11 cellular contexts compared by ENCODE assay signal in genomic region chr1:34792868-34793727, GRCh38. TPM values are rescaled to one million over a fixed set of nuclear protein-coding genes. Genes with fewer than 3 reads are reported as not detected.
DNase-seq lines count a peak whose midpoint lies in the region; ATAC-seq and TF ChIP-seq lines count a peak whose summit lies in the region.
"Had no signal": no experiment of that assay in that cellular context is flagged by ENCODE, and none has a peak within 500 bp of the region (broad histone marks: within the 10 kb centered on the region; RNA-seq: fewer than 3 reads in every experiment).

TSS of gene GJA4 (plus strand) at chr1:34792999. CDS start at chr1:34794214, 1,215 bp downstream.

- H3K36me3 Mint-ChIP-seq in activated T-cell treated with anti-CD3 and anti-CD28 coated beads, Interleukin-2, amount 50 U/mL, for 4 hours (ENCODE audit: insufficient read depth) = peaks cover 3% of the 10 kb centered on the region
- H3K36me3 Mint-ChIP-seq in naive B cell = no peaks in the 10 kb centered on the region

- H3K27me3 Mint-ChIP-seq in activated T-cell treated with anti-CD3 and anti-CD28 coated beads, Interleukin-2, amount 50 U/mL, for 4 hours (ENCODE audit: low read depth) = peaks cover 41% of the 10 kb centered on the region
- peaks cover 33 to 48% (median 44%) of the 10 kb centered on the region in 3 donors for H3K27me3 Mint-ChIP-seq in naive B cell

- TF ChIP-seq EP300 in gastroesophageal sphincter (IDR thresholded peaks at IDR 0.05) = no peak
- TF ChIP-seq EP300 in tibial nerve (IDR thresholded peaks at IDR 0.05) = peak in 1 of 2 donors; percentile 51

- WGBS in gastroesophageal sphincter (ENCODE audit: low coverage in 1 of 2), 2 donors = 24% methylated on average over 6 of the region's 45 CpGs; no CpG with 5 or more reads in 1 of the 2 donors
- 14 to 20% methylated on average over 18 to 31 of the region's 45 CpGs for WGBS in tibial nerve, 2 donors

- H3K27ac Mint-ChIP-seq in naive B cell = peak within 1 kb of the TSS in 1 of 6 donors; percentile 74
- H3K27ac Mint-ChIP-seq: activated CD4-positive, alpha-beta memory T cell treated with anti-CD3 and anti-CD28 coated beads for 36 hours had no signal

- H3K9me3 ChIP-seq in gastroesophageal sphincter = peaks cover 0 to 5% (median 0%) of the 10 kb centered on the region in 3 donors
- H3K9me3 ChIP-seq in tibial nerve = peaks cover 0 to 3% (median 0%) of the 10 kb centered on the region in 4 donors

- TF ChIP-seq CTCF in gastroesophageal sphincter (IDR thresholded peaks at IDR 0.05) (no peak), tibial nerve (IDR thresholded peaks at IDR 0.05) (no peak)

- H3K27me3 ChIP-seq in gastroesophageal sphincter = peaks cover 44% of the 10 kb centered on the region
- peaks cover 0 to 10% of the 10 kb centered on the region in 2 donors for H3K27me3 ChIP-seq in tibial nerve

- no peaks in the 10 kb centered on the region for H3K9me3 Mint-ChIP-seq in activated T-cell treated with anti-CD3 and anti-CD28 coated beads, Interleukin-2, amount 50 U/mL, for 4 hours
- no peaks in the 10 kb centered on the region for H3K9me3 Mint-ChIP-seq in naive B cell
- H3K9me3 Mint-ChIP-seq: activated CD4-positive, alpha-beta memory T cell treated with anti-CD3 and anti-CD28 coated beads for 36 hours had no signal

- H3K27ac ChIP-seq in gastroesophageal sphincter (peak within 1 kb of the TSS in 2 of 4 donors; percentile 48 to 62), tibial nerve (peak within 1 kb of the TSS in 2 of 4 donors; percentile 67 to 72)

- H3K36me3 ChIP-seq in gastroesophageal sphincter = peaks cover 0 to 35% of the 10 kb centered on the region in 2 donors
- H3K36me3 ChIP-seq in tibial nerve = peaks cover 0 to 42% (median 0%) of the 10 kb centered on the region in 3 donors

- peak; percentile 9 to 30 for ATAC-seq in activated T-cell treated with anti-CD3 and anti-CD28 coated beads, Interleukin-2, amount 50 U/mL, for 4 hours
- ATAC-seq in gastroesophageal sphincter (no peak), naive B cell (ENCODE audit: low read depth in 2 of 2) (no peak), GM19023 (IDR thresholded peaks at IDR 0.05; ENCODE audit: unreplicated experiment) (no peak), HG03095 (IDR thresholded peaks at IDR 0.05; ENCODE audit: unreplicated experiment) (no peak)
- ATAC-seq: HCT116 had no signal

- DNase-seq in activated T-cell treated with anti-CD3 and anti-CD28 coated beads, Interleukin-2, amount 50 U/mL, for 4 hours = no peak
- no peak for DNase-seq in activated T-cell treated with anti-CD3 and anti-CD28 coated beads, Interleukin-2, amount 50 U/mL, for 48 hours
- DNase-seq in naive B cell (no peak), tibial nerve (ENCODE audit: low spot score in 2 of 2) (no peak), NCI-H2107 treated with DMSO at 0.1 percent for 48 hours (lab: John Stamatoyannopoulos, UW; ENCODE audit: unreplicated experiment) (no peak)
- DNase-seq: activated CD4-positive, alpha-beta memory T cell treated with anti-CD3 and anti-CD28 coated beads for 36 hours; KG1 had no signal

- peak within 1 kb of the TSS; percentile 8 to 49 for H3K4me3 ChIP-seq in gastroesophageal sphincter
- H3K4me3 ChIP-seq in tibial nerve = peak within 1 kb of the TSS; percentile 18 to 48 (median 30)

- no peak for TF ChIP-seq POLR2A in gastroesophageal sphincter (IDR thresholded peaks at IDR 0.05)
- no peak for TF ChIP-seq POLR2A in tibial nerve (IDR thresholded peaks at IDR 0.05)

- H3K4me1 ChIP-seq in gastroesophageal sphincter (peaks cover 0 to 13% (median 0%) of the 10 kb centered on the region in 3 donors), tibial nerve (peaks cover 0 to 16% (median 0%) of the 10 kb centered on the region in 4 donors)

- H3K4me3 Mint-ChIP-seq in activated T-cell treated with anti-CD3 and anti-CD28 coated beads, Interleukin-2, amount 50 U/mL, for 4 hours = peak within 1 kb of the TSS; percentile 30
- peak within 1 kb of the TSS; percentile 28 to 81 (median 68) for H3K4me3 Mint-ChIP-seq in naive B cell
- H3K4me3 Mint-ChIP-seq: activated CD4-positive, alpha-beta memory T cell treated with anti-CD3 and anti-CD28 coated beads for 36 hours had no signal

- H3K4me1 Mint-ChIP-seq in activated T-cell treated with anti-CD3 and anti-CD28 coated beads, Interleukin-2, amount 50 U/mL, for 4 hours (ENCODE audit: low read depth) = peaks cover 5% of the 10 kb centered on the region
- H3K4me1 Mint-ChIP-seq in naive B cell = peaks cover 8 to 15% (median 13%) of the 10 kb centered on the region in 3 donors

RNA-seq across cellular contexts. Expression of gene GJA4, which starts in this region (rescaled TPM):
- under 1 TPM in 1 of 3 donors, not detected in 2; 0.51 TPM for total RNA-seq in activated T-cell treated with anti-CD3 and anti-CD28 coated beads, Interleukin-2, amount 50 U/mL, for 4 hours
- total RNA-seq in gastroesophageal sphincter (10 to 100 TPM in 3 of 4 donors, 1 to 10 TPM in 1; 8.6 to 27.0 (median 18.4) TPM), tibial nerve (10 to 100 TPM; 20.3 to 65.1 (median 37.2) TPM)
- not detected for polyA plus RNA-seq in naive B cell (ENCODE audit: low read depth in 6 of 6)
- total RNA-seq: activated CD4-positive, alpha-beta memory T cell treated with anti-CD3 and anti-CD28 coated beads for 36 hours had no signal

Comparison
In these comparisons a context has a peak if more than half of its experiments do, and no peak if none do; other contexts are left out.
1. RNA of gene GJA4 (total RNA-seq): 20.3 to 65.1 TPM in tibial nerve and 8.6 to 27.0 TPM in gastroesophageal sphincter; 0.51 TPM in activated T-cell treated with anti-CD3 and anti-CD28 coated beads, Interleukin-2, amount 50 U/mL, for 4 hours; every median in the first group is over 4 times any median in the second.
2. Peak in ATAC-seq in activated T-cell treated with anti-CD3 and anti-CD28 coated beads, Interleukin-2, amount 50 U/mL, for 4 hours; RNA of the gene not detected or under 1 TPM.